Comparison of ENCODE assay signal across 28 cellular contexts in genomic region chr17:61479493-61480413, GRCh38. TPM values are rescaled to one million over a fixed set of nuclear protein-coding genes. Genes with fewer than 3 reads are reported as not detected.
"Had no signal": no experiment of that assay in that cellular context is flagged by ENCODE, and none has a peak within 500 bp of the region (broad histone marks: within the 10 kb centered on the region; RNA-seq: fewer than 3 reads in every experiment).

No MANE protein-coding gene starts in this region.

- H3K36me3 ChIP-seq: breast epithelium, heart left ventricle, left ventricle myocardium inferior, thoracic aorta, vagina had no signal

- H3K4me1 ChIP-seq: breast epithelium, left ventricle myocardium inferior, parathyroid adenoma had no signal

- H2AFZ ChIP-seq: parathyroid adenoma had no signal

- H3K4me3 Mint-ChIP-seq: activated naive CD4-positive, alpha-beta T cell treated with anti-CD3 and anti-CD28 coated beads, Interleukin-2, amount 50 U/mL, for 24 hours; activated naive CD8-positive, alpha-beta T cell treated with anti-CD3 and anti-CD28 coated beads, Interleukin-2, amount 50 U/mL, for 24 hours; activated T-helper 1 cell treated with anti-CD3 and anti-CD28 coated beads, Interleukin-12 subunit alpha, Interleukin-12 subunit beta, Interleukin-2, Interleukin-4 antibody, amounts not matched to agents 30 ng/mL and 10 ng/mL and 1 ng/mL, durations not matched to agents 14 hours and 24 hours and 36 hours; naive thymus-derived CD8-positive, alpha-beta T cell; neural crest cell; T-helper 1 cell treated with Interleukin-12 subunit alpha and Interleukin-12 subunit beta and Interleukin-4 antibody, amounts not matched to agents 30 μg/mL and 1 μg/mL, for 36 hours had no signal

- H3K36me3 Mint-ChIP-seq: activated naive CD4-positive, alpha-beta T cell treated with anti-CD3 and anti-CD28 coated beads, Interleukin-2, amount 50 U/mL, for 24 hours; naive thymus-derived CD8-positive, alpha-beta T cell had no signal

- H3K4me3 ChIP-seq: breast epithelium, heart left ventricle, left ventricle myocardium inferior, thoracic aorta, vagina had no signal

- H3K79me2 ChIP-seq: parathyroid adenoma had no signal

- H3K4me1 Mint-ChIP-seq: activated naive CD4-positive, alpha-beta T cell treated with anti-CD3 and anti-CD28 coated beads, Interleukin-2, amount 50 U/mL, for 24 hours; activated naive CD8-positive, alpha-beta T cell treated with anti-CD3 and anti-CD28 coated beads, Interleukin-2, amount 50 U/mL, for 24 hours; naive thymus-derived CD8-positive, alpha-beta T cell had no signal

- DNase-seq: activated CD4-positive, alpha-beta T cell treated with anti-CD3 and anti-CD28 coated beads, Interleukin-2, amount 50 U/mL, for 4 hours; activated gamma-delta T cell treated with Interleukin-2 at 50 U/mL for 16 hours; activated naive CD8-positive, alpha-beta T cell treated with anti-CD3 and anti-CD28 coated beads, Interleukin-2, amount 50 U/mL, for 24 hours; activated T-cell treated with anti-CD3 and anti-CD28 coated beads for 4 hours; amygdala; central memory CD4-positive, alpha-beta T cell; foreskin keratinocyte; left ventricle myocardium inferior; mammary epithelial cell; midbrain; occipital lobe; right cardiac atrium; stimulated activated CD4-positive, alpha-beta T cell treated with anti-CD3 and anti-CD28 coated beads, Interleukin-2, amount 100 ng/mL, for 48 hours; stimulated activated naive CD8-positive, alpha-beta T cell treated with anti-CD3 and anti-CD28 coated beads, Interleukin-15, Interleukin-2, amounts not matched to agents 100 U/mL and 50 U/mL, for 24 hours; SW 1271; trophoblast cell had no signal

- H3K9ac ChIP-seq: parathyroid adenoma had no signal

- H3K27me3 ChIP-seq: foreskin keratinocyte, vagina had no signal

- ATAC-seq: activated naive CD8-positive, alpha-beta T cell treated with anti-CD3 and anti-CD28 coated beads, Interleukin-2, amount 50 U/mL, for 24 hours; esophagus mucosa; foreskin keratinocyte; heart left ventricle; naive thymus-derived CD8-positive, alpha-beta T cell; right cardiac atrium; stimulated activated naive CD8-positive, alpha-beta T cell treated with anti-CD3 and anti-CD28 coated beads, Interleukin-15, Interleukin-2, amounts not matched to agents 100 U/mL and 50 U/mL, for 24 hours had no signal

- H3K9me3 ChIP-seq: breast epithelium, heart left ventricle, left ventricle myocardium inferior, thoracic aorta, vagina had no signal

- H3K27ac ChIP-seq: breast epithelium, foreskin keratinocyte, heart left ventricle, left ventricle myocardium inferior, parathyroid adenoma, thoracic aorta, vagina had no signal

- H3K9me3 Mint-ChIP-seq: activated naive CD4-positive, alpha-beta T cell treated with anti-CD3 and anti-CD28 coated beads, Interleukin-2, amount 50 U/mL, for 24 hours; activated naive CD8-positive, alpha-beta T cell treated with anti-CD3 and anti-CD28 coated beads, Interleukin-2, amount 50 U/mL, for 24 hours; activated T-helper 1 cell treated with anti-CD3 and anti-CD28 coated beads, Interleukin-12 subunit alpha, Interleukin-12 subunit beta, Interleukin-2, Interleukin-4 antibody, amounts not matched to agents 30 ng/mL and 10 ng/mL and 1 ng/mL, durations not matched to agents 14 hours and 24 hours and 36 hours; naive thymus-derived CD8-positive, alpha-beta T cell; neural crest cell; T-helper 1 cell treated with Interleukin-12 subunit alpha and Interleukin-12 subunit beta and Interleukin-4 antibody, amounts not matched to agents 30 μg/mL and 1 μg/mL, for 36 hours had no signal

- H3K27ac Mint-ChIP-seq: activated naive CD4-positive, alpha-beta T cell treated with anti-CD3 and anti-CD28 coated beads, Interleukin-2, amount 50 U/mL, for 24 hours; activated naive CD8-positive, alpha-beta T cell treated with anti-CD3 and anti-CD28 coated beads, Interleukin-2, amount 50 U/mL, for 24 hours; activated T-helper 1 cell treated with anti-CD3 and anti-CD28 coated beads, Interleukin-12 subunit alpha, Interleukin-12 subunit beta, Interleukin-2, Interleukin-4 antibody, amounts not matched to agents 30 ng/mL and 10 ng/mL and 1 ng/mL, durations not matched to agents 14 hours and 24 hours and 36 hours; naive thymus-derived CD8-positive, alpha-beta T cell; T-helper 1 cell treated with Interleukin-12 subunit alpha and Interleukin-12 subunit beta and Interleukin-4 antibody, amounts not matched to agents 30 μg/mL and 1 μg/mL, for 36 hours had no signal

RNA-seq across cellular contexts. Expression of gene TBX4, which starts 27.5 kb away (rescaled TPM):
- total RNA-seq: activated T-helper 1 cell treated with anti-CD3 and anti-CD28 coated beads, Interleukin-12 subunit alpha, Interleukin-12 subunit beta, Interleukin-2, Interleukin-4 antibody, amounts not matched to agents 30 ng/mL and 10 ng/mL and 1 ng/mL, durations not matched to agents 14 hours and 24 hours and 36 hours; esophagus mucosa; foreskin keratinocyte; left ventricle myocardium inferior; naive thymus-derived CD8-positive, alpha-beta T cell; neural crest cell; occipital lobe; pulmonary artery endothelial cell; right cardiac atrium; thoracic aorta; vagina had no signal
- polyA plus RNA-seq: naive thymus-derived CD8-positive, alpha-beta T cell had no signal
